In the genomic region with DNA sequence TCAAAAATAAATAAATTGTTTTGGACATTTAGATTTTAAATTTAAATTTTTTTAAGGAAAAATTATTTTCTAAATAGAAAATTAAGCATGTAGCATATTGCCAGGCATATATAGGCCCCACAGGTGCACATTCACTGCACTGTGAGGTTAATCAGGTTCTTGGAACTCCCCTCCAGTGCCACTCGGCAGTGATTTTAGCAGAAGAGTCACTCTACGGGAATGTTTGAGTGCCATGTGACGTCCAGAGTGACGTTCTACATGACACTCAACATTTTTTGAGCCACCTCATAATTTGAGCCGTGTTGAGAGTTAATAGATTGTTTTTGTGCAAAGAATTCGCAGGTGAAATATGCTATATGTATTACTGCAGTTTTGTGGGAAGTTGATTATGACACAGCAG, we compare ENCODE assay signal across 18 cellular contexts.
DNase-seq lines count a peak whose midpoint lies in the region; ATAC-seq and TF ChIP-seq lines count a peak whose summit lies in the region.
"Had no signal": no experiment of that assay in that cellular context is flagged by ENCODE, and none has a peak within 500 bp of the region (broad histone marks: within the 10 kb centered on the region; RNA-seq: fewer than 3 reads in every experiment).

No MANE protein-coding gene starts in this region.

- ATAC-seq in left lung (peak; percentile 79), left lobe of liver (no peak)

- H3K27ac Mint-ChIP-seq in Caco-2 (ENCODE audit: unreplicated experiment): peak overlapping the region; percentile 19
- H3K27ac Mint-ChIP-seq: HFFc6 had no signal

- H3K4me3 ChIP-seq in Caco-2 (ENCODE audit: low read depth, low read length) (no peak overlapping the region), left lung (no peak overlapping the region), smooth muscle cell (no peak overlapping the region)
- H3K4me3 ChIP-seq: MG63 had no signal

- WGBS in smooth muscle cell (ENCODE audit: low lambda C conversion rate): 65% methylated on average over 6 of the region's 6 CpGs

- H3K4me2 ChIP-seq in smooth muscle cell: no peak overlapping the region
- H3K4me2 ChIP-seq: KMS-11 had no signal

- H3K79me2 ChIP-seq in smooth muscle cell (ENCODE audit: low read depth): no peaks in the 10 kb centered on the region

- no peak for TF ChIP-seq CTCF in Caco-2 (IDR thresholded peaks at IDR 0.05; ENCODE audit: insufficient read depth in 1 of 2, low read depth in 1 of 2, low read length in 1 of 2, severe bottlenecking in 1 of 2, unreplicated experiment in 1 of 2)
- no peak for TF ChIP-seq CTCF in VCaP (conservative IDR thresholded peaks at IDR 0.05)
- TF ChIP-seq CTCF in left lung (IDR thresholded peaks at IDR 0.05): no peak
- TF ChIP-seq CTCF in smooth muscle cell (IDR thresholded peaks at IDR 0.05; ENCODE audit: borderline replicate concordance, insufficient read depth, poor library complexity, severe bottlenecking): no peak

- no peak overlapping the region for H2AFZ ChIP-seq in smooth muscle cell (ENCODE audit: low read depth)

- CTCF ChIA-PET in Caco-2 (lab: Charles Lee): no interaction called here

- H3K36me3 Mint-ChIP-seq in Caco-2 (ENCODE audit: insufficient read depth, unreplicated experiment): peaks cover 67% of the 10 kb centered on the region

- H3K36me3 ChIP-seq in Caco-2 (ENCODE audit: control insufficient read depth, insufficient read depth, low read length) (peaks cover 4% of the 10 kb centered on the region; the same call in 1 of the 2 replicates), left lung (peaks cover 0 to 80% of the 10 kb centered on the region in 2 donors), smooth muscle cell (ENCODE audit: low read depth) (no peaks in the 10 kb centered on the region)

- peaks cover 27% of the 10 kb centered on the region for H3K4me1 ChIP-seq in Caco-2
- peaks cover 0 to 28% of the 10 kb centered on the region in 2 donors for H3K4me1 ChIP-seq in left lung
- H3K4me1 ChIP-seq in smooth muscle cell (ENCODE audit: low read depth): peaks cover 6% of the 10 kb centered on the region

- peaks cover 11% of the 10 kb centered on the region for H3F3A ChIP-seq in smooth muscle cell (ENCODE audit: low read depth)

- POLR2A ChIA-PET in Caco-2 (lab: Charles Lee): no interaction called here

- H3K9me3 Mint-ChIP-seq in Caco-2 (ENCODE audit: unreplicated experiment): peaks cover 1% of the 10 kb centered on the region
- H3K9me3 Mint-ChIP-seq: HFFc6 had no signal

- peak overlapping the region; percentile 66 for H3K27ac ChIP-seq in VCaP
- H3K27ac ChIP-seq in left lung: peak overlapping the region; percentile 51 to 86
- H3K27ac ChIP-seq in smooth muscle cell (ENCODE audit: low read depth): peak overlapping the region; percentile 90
- H3K27ac ChIP-seq: KMS-11 had no signal

- no peak overlapping the region for H3K4me3 Mint-ChIP-seq in Caco-2 (ENCODE audit: unreplicated experiment)
- H3K4me3 Mint-ChIP-seq: HFFc6 had no signal

- intact Hi-C loops in Caco-2 (cut with micrococcal nuclease; ENCODE audit: unreplicated experiment): loop anchor here (2.0 kb wide), 1 partner anchor 126 kb away; no protein-coding TSS in a partner anchor
- intact Hi-C loops in left lung (cut with DNase I): no loop called here

- H3K27me3 Mint-ChIP-seq in Caco-2 (ENCODE audit: insufficient read depth, unreplicated experiment): no peaks in the 10 kb centered on the region

- H3K27me3 ChIP-seq in Caco-2 (replicated peaks; ENCODE audit: control insufficient read depth, insufficient read depth, low read length) (no peaks in the 10 kb centered on the region), left lung (no peaks in the 10 kb centered on the region), smooth muscle cell (ENCODE audit: low read depth) (no peaks in the 10 kb centered on the region)
- H3K27me3 ChIP-seq: MG63 had no signal

- BruUV-seq in Caco-2 (replicated peaks; lab: Mats Ljungman, UMichigan): no TSS peak

- H3K9ac ChIP-seq in smooth muscle cell (ENCODE audit: low read depth): peak overlapping the region; percentile 68
- H3K9ac ChIP-seq: KMS-11 had no signal

- H3K9me3 ChIP-seq in Caco-2: no peaks in the 10 kb centered on the region
- H3K9me3 ChIP-seq in left lung: no peaks in the 10 kb centered on the region
- H3K9me3 ChIP-seq in smooth muscle cell (replicated peaks; ENCODE audit: low read depth): no peaks in the 10 kb centered on the region

- DNase-seq in Caco-2 (no peak), left lung (peak in 1 of 2 donors; percentile 57), smooth muscle cell (lab: John Stamatoyannopoulos, UW; ENCODE audit: unreplicated experiment) (no peak), left lobe of liver (ENCODE audit: low spot score) (no peak), NCI-H1105 (lab: John Stamatoyannopoulos, UW) (no peak), kidney glomerular epithelial cell (lab: John Stamatoyannopoulos, UW) (no peak), dermis blood vessel endothelial cell (no peak)
- DNase-seq: C1 segment of cervical spinal cord, DMS 273 treated with DMSO at 0.1 percent for 48 hours, HFFc6, MG63, NCI-H1092, NCI-H1694, NCI-H510A treated with DMSO at 0.1 percent for 48 hours, NCI-H82, SHP77 had no signal

- H4K20me1 ChIP-seq in smooth muscle cell (ENCODE audit: low read depth): no peaks in the 10 kb centered on the region

- H3K4me1 Mint-ChIP-seq in Caco-2 (ENCODE audit: low read depth, unreplicated experiment): peaks cover 30% of the 10 kb centered on the region
